2 cellular contexts compared by ENCODE assay signal in the genomic region with DNA sequence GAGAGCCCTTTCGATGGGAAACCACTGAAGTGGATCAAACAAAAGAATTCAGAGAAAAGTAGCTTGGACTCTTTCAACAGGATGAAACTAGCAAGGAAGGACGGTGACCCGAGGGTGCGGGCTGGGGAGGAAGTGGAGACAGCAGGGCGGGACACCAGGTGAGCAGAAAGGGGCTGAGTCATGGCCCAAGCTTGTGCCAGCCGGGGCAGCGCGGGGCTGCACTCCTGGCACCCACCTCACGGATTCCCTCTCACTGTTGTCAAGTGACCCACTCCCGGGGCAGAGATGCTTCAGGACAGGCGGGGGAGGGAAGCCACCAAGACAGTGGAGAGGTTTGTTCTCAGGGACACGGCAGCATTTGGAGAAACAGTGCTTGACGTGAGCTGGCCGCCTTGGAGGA.
A peak's percentile ranks its signal among the peaks of the same experiment; 100 is the strongest.
TF ChIP-seq lines count a peak whose summit lies in the region.

No MANE protein-coding gene starts in this region.

TF ChIP-seq in IMR-90, 13 proteins besides CTCF, POLR2A, EP300 and RAD21:
- no peak for TF ChIP-seq MAZ (IDR thresholded peaks at IDR 0.05; ENCODE audit: borderline replicate concordance, low read depth, low read length)
- TF ChIP-seq RFX5 (IDR thresholded peaks at IDR 0.05; ENCODE audit: low read depth, low read length): no peak
- TF ChIP-seq BHLHE40 (IDR thresholded peaks at IDR 0.05; ENCODE audit: low read depth, low read length): no peak
- no peak for TF ChIP-seq FOS (IDR thresholded peaks at IDR 0.05; ENCODE audit: low read depth, low read length)
- TF ChIP-seq SMC3 (IDR thresholded peaks at IDR 0.05; ENCODE audit: low read depth, low read length): no peak
- no peak for TF ChIP-seq NFE2L2 (IDR thresholded peaks at IDR 0.05; ENCODE audit: low read depth, low read length)
- TF ChIP-seq CEBPB (IDR thresholded peaks at IDR 0.05; ENCODE audit: low read depth, low read length): no peak
- TF ChIP-seq CHD1 (IDR thresholded peaks at IDR 0.05; ENCODE audit: low read depth, low read length): no peak
- no peak for TF ChIP-seq USF2 (IDR thresholded peaks at IDR 0.05; ENCODE audit: low read depth, low read length)
- no peak for TF ChIP-seq RCOR1 (IDR thresholded peaks at IDR 0.05; ENCODE audit: insufficient replicate concordance, low read length)
- TF ChIP-seq ELK1 (IDR thresholded peaks at IDR 0.05; ENCODE audit: borderline replicate concordance, low read depth, low read length): no peak
- no peak for TF ChIP-seq MXI1 (IDR thresholded peaks at IDR 0.05; ENCODE audit: borderline replicate concordance, low read depth, low read length)
- TF ChIP-seq MAFK (IDR thresholded peaks at IDR 0.05; ENCODE audit: low read depth, low read length): no peak

TF ChIP-seq in WTC11, 78 proteins besides CTCF, POLR2A, EP300 and RAD21:
- TF ChIP-seq SOX15 (CRISPR knock-in tag; IDR thresholded peaks at IDR 0.05): no peak
- TF ChIP-seq CBFB (CRISPR knock-in tag; IDR thresholded peaks at IDR 0.05; ENCODE audit: low read depth): no peak
- TF ChIP-seq NFE2L1 (CRISPR knock-in tag; IDR thresholded peaks at IDR 0.05): peak; percentile 77; the same call in 1 of the 2 replicates
- TF ChIP-seq ZNF281 (CRISPR knock-in tag; IDR thresholded peaks at IDR 0.05): no peak
